Comparison of ENCODE assay signal across 8 cellular contexts in the genomic region with DNA sequence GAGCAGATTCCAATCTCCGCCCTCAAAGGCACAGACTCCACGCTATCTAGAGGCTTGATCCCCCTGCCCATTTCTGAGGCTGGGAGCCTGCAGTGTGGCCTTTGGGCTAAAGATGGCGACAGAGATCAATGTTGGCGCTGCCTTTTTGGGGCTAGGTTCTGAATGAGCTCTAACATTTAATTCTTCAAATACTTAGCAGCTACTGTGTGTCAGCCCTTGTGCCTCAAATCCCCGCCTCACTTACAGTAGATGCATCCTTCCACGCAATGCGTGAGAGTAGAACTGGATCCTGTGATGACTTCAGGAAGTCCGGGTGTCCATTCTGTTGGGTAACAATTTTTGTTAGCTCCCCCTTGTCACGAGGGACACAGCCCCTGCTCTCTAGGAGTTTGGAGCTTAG. TPM values are rescaled to one million over a fixed set of nuclear protein-coding genes. Genes with fewer than 3 reads are reported as not detected.
A peak's percentile ranks its signal among the peaks of the same experiment; 100 is the strongest.
DNase-seq lines count a peak whose midpoint lies in the region; TF ChIP-seq lines count a peak whose summit lies in the region.

No MANE protein-coding gene starts in this region.

- peak; percentile 48 for DNase-seq in Daoy (ENCODE audit: low read depth)
- peak in 1 of 2 experiments; percentile 38 for DNase-seq in HL-60 (ENCODE audit: low read depth in 1 of 2, low spot score in 1 of 2)
- peak in 3 of 5 experiments; percentile 12 to 38 (median 15) for DNase-seq in T-helper 2 cell
- no peak for DNase-seq in breast epithelium (ENCODE audit: low spot score in 2 of 2)
- DNase-seq in stomach, result peak; percentile 62
- no peak for DNase-seq in G401 (ENCODE audit: low spot score)
- no peak for DNase-seq in DMS153 (lab: John Stamatoyannopoulos, UW)

- no peaks in the 10 kb centered on the region for H3K27me3 ChIP-seq in HL-60 (ENCODE audit: insufficient read depth, poor library complexity, severe bottlenecking)
- peaks cover 0 to 5% of the 10 kb centered on the region in 2 donors for H3K27me3 ChIP-seq in breast epithelium
- no peaks in the 10 kb centered on the region for H3K27me3 ChIP-seq in liver (ENCODE audit: control insufficient read depth in 4 of 4, insufficient read depth in 4 of 4, low read length in 3 of 4)
- H3K27me3 ChIP-seq in stomach, result no peaks in the 10 kb centered on the region

- TF ChIP-seq RAD21 in liver (IDR thresholded peaks at IDR 0.05), result peak; percentile 89 to 90

- TF ChIP-seq CTCF in HL-60 (IDR thresholded peaks at IDR 0.05; ENCODE audit: insufficient read depth, low read length), result peak; percentile 94
- peak in 2 of 3 donors; percentile 36 to 38 for TF ChIP-seq CTCF in breast epithelium (IDR thresholded peaks at IDR 0.05)
- TF ChIP-seq CTCF in liver (IDR thresholded peaks at IDR 0.05; ENCODE audit: low read depth, low read length, missing input control), result peak; percentile 83
- peak in 4 of 7 experiments; percentile 31 to 63 (median 46) for TF ChIP-seq CTCF in stomach (IDR thresholded peaks at IDR 0.05)

- in situ Hi-C loops in G401 (cut with HindIII; ENCODE audit: low sequenced_read_pairs), result no loop called here

- intact Hi-C loops in breast epithelium (cut with DNase I; ENCODE audit: low total_unique reads), result no loop called here
- intact Hi-C loops in stomach (cut with DNase I; ENCODE audit: low total_unique reads), result no loop called here

- TF ChIP-seq EP300 in stomach (IDR thresholded peaks at IDR 0.05), result no peak

- no peak for TF ChIP-seq POLR2A in breast epithelium (IDR thresholded peaks at IDR 0.05)
- no peak for TF ChIP-seq POLR2A in stomach (IDR thresholded peaks at IDR 0.05)

- H3K9ac ChIP-seq in liver (ENCODE audit: low read depth in 1 of 2, low read length in 2 of 2), result no peak overlapping the region

- H3K36me3 ChIP-seq in breast epithelium (no peaks in the 10 kb centered on the region), liver (ENCODE audit: control insufficient read depth in 4 of 4, insufficient read depth in 3 of 4, low read depth in 1 of 4, low read length in 3 of 4) (no peaks in the 10 kb centered on the region), stomach (no peaks in the 10 kb centered on the region)

- H3K9me3 ChIP-seq in breast epithelium (no peaks in the 10 kb centered on the region), liver (ENCODE audit: control insufficient read depth in 4 of 4, low read length in 3 of 4) (no peaks in the 10 kb centered on the region), stomach (no peaks in the 10 kb centered on the region)

- H3K4me3 ChIP-seq in HL-60 (replicated peaks; ENCODE audit: insufficient read depth, low read length) (no peak overlapping the region), breast epithelium (no peak overlapping the region), liver (ENCODE audit: low read depth in 1 of 3, low read length in 3 of 3) (no peak overlapping the region), stomach (no peak overlapping the region)

- H3K27ac ChIP-seq in HL-60 (replicated peaks) (no peak overlapping the region), breast epithelium (no peak overlapping the region), liver (ENCODE audit: low read depth in 1 of 2, low read length in 2 of 2) (no peak overlapping the region), stomach (peak overlapping the region; percentile 55 to 84 (median 73))

- H3K4me1 ChIP-seq in breast epithelium (no peaks in the 10 kb centered on the region), liver (ENCODE audit: control insufficient read depth in 4 of 4, insufficient read depth in 4 of 4, low read length in 3 of 4) (peaks cover 2 to 20% (median 9%) of the 10 kb centered on the region in 4 donors), stomach (peaks cover 11 to 28% (median 19%) of the 10 kb centered on the region in 4 donors)

- WGBS in liver, result 43% methylated on average over 9 of the region's 9 CpGs
- 40 to 56% (median 50%) methylated on average over 9 of the region's 9 CpGs for WGBS in stomach, 5 donors

TF ChIP-seq in liver, 16 proteins besides CTCF, POLR2A, EP300 and RAD21:
- TF ChIP-seq YY1 (IDR thresholded peaks at IDR 0.05) (peak; percentile 44), HNF4A (conservative IDR thresholded peaks at IDR 0.05) (no peak)

RNA-seq across cellular contexts. Expression of a gene that starts 12.4 kb away (rescaled TPM):
- total RNA-seq in Daoy (2014; rRNA removed; shearing (Covaris generic)), result not detected in 2 replicates
- not detected for total RNA-seq in breast epithelium
- not detected for total RNA-seq in liver
- polyA plus RNA-seq in liver, result not detected
- total RNA-seq in stomach, result not detected
- polyA plus RNA-seq in stomach, result not detected
- total RNA-seq in G401 (2014; rRNA removed; shearing (Covaris generic)), result not detected in 2 replicates

RNA-seq across cellular contexts. Expression of a gene that starts 21.1 kb away (rescaled TPM):
- not detected in 2 replicates for total RNA-seq in Daoy (2014; rRNA removed; shearing (Covaris generic))
- total RNA-seq in breast epithelium (not detected), liver (not detected), stomach (not detected)
- polyA plus RNA-seq in liver (not detected), stomach (1 to 10 TPM in 1 of 3 donors, not detected in 2; 1.8 TPM)
- not detected in 2 replicates for total RNA-seq in G401 (2014; rRNA removed; shearing (Covaris generic))

RNA-seq across cellular contexts. Expression of a gene that starts 27.5 kb away (rescaled TPM):
- not detected in 2 replicates for total RNA-seq in Daoy (2014; rRNA removed; shearing (Covaris generic))
- not detected for total RNA-seq in breast epithelium
- not detected for total RNA-seq in liver
- polyA plus RNA-seq in liver, result not detected
- total RNA-seq in stomach, result not detected
- not detected for polyA plus RNA-seq in stomach
- total RNA-seq in G401 (2014; rRNA removed; shearing (Covaris generic)), result not detected in 2 replicates

RNA-seq across cellular contexts. Expression of a gene that starts 47.3 kb away (rescaled TPM):
- total RNA-seq in Daoy (2014; rRNA removed; shearing (Covaris generic)), result not detected in 2 replicates
- total RNA-seq in breast epithelium (1 to 10 TPM in 2 of 3 donors, under 1 TPM in 1; 0.66 to 3.8 (median 1.6) TPM), liver (10 to 100 TPM in 1 of 2 donors, 1 to 10 TPM in 1; 3.9 to 23.1 TPM), stomach (10 to 100 TPM in 2 of 5 donors, under 1 TPM in 1, not detected in 2; 0.87 to 29.3 (median 16.9) TPM)
- polyA plus RNA-seq in liver (100 to 1,000 TPM in 1 of 2 donors, 10 to 100 TPM in 1; 28.5 to 121 TPM), stomach (100 to 1,000 TPM in 1 of 3 donors, 10 to 100 TPM in 2; 27.6 to 220 (median 40.9) TPM)
- total RNA-seq in G401 (2014; rRNA removed; shearing (Covaris generic)), result not detected in 2 replicates

Comparison
In these comparisons a context has a peak if more than half of its experiments do, and no peak if none do; other contexts are left out.
1. DNase-seq: peak in Daoy (single experiment), T-helper 2 cell (3 of 5) and stomach (single experiment); none in breast epithelium (0 of 2), G401 (single experiment) and DMS153 (single experiment).
2. H3K27ac ChIP-seq: peak in stomach (5 of 5); none in HL-60 (single experiment), breast epithelium (0 of 2) and liver (0 of 2).
3. CTCF ChIP-seq: peak in every context shown above with its lines; median percentile 94 in HL-60; 83 in liver; 46 in stomach; 37 in breast epithelium.